ENCODE assay signal across 10 cellular contexts in genomic region chr3:48927928-48928327, GRCh38. TPM values are rescaled to one million over a fixed set of nuclear protein-coding genes. Genes with fewer than 3 reads are reported as not detected.
DNase-seq lines count a peak whose midpoint lies in the region; ATAC-seq and TF ChIP-seq lines count a peak whose summit lies in the region.
"Had no signal": no experiment of that assay in that cellular context is flagged by ENCODE, and none has a peak within 500 bp of the region (broad histone marks: within the 10 kb centered on the region; RNA-seq: fewer than 3 reads in every experiment).

No MANE protein-coding gene starts in this region.

- H3K9me3 Mint-ChIP-seq in activated T-cell treated with anti-CD3 and anti-CD28 coated beads, Interleukin-2, amount 50 U/mL, for 4 hours = no peaks in the 10 kb centered on the region
- no peaks in the 10 kb centered on the region for H3K9me3 Mint-ChIP-seq in activated T-helper 2 cell treated with anti-CD3 and anti-CD28 coated beads, Interferon-gamma antibody, Interleukin-2, Interleukin-4, amounts not matched to agents 10 μg/mL and 5 μg/mL and 100 μg/mL, durations not matched to agents 14 hours and 24 hours and 36 hours

- peaks cover 63% of the 10 kb centered on the region for H3K4me1 Mint-ChIP-seq in activated T-cell treated with anti-CD3 and anti-CD28 coated beads, Interleukin-2, amount 50 U/mL, for 4 hours (ENCODE audit: low read depth)
- H3K4me1 Mint-ChIP-seq in activated T-helper 2 cell treated with anti-CD3 and anti-CD28 coated beads, Interferon-gamma antibody, Interleukin-2, Interleukin-4, amounts not matched to agents 10 μg/mL and 5 μg/mL and 100 μg/mL, durations not matched to agents 14 hours and 24 hours and 36 hours (ENCODE audit: low read depth) = peaks cover 64% of the 10 kb centered on the region

- H3K4me2 ChIP-seq in osteoblast (ENCODE audit: insufficient read depth, low read length) = peak overlapping the region; percentile 5

- H3K27me3 Mint-ChIP-seq in activated T-cell treated with anti-CD3 and anti-CD28 coated beads, Interleukin-2, amount 50 U/mL, for 4 hours (ENCODE audit: low read depth) = no peaks in the 10 kb centered on the region
- no peaks in the 10 kb centered on the region for H3K27me3 Mint-ChIP-seq in activated T-helper 2 cell treated with anti-CD3 and anti-CD28 coated beads, Interferon-gamma antibody, Interleukin-2, Interleukin-4, amounts not matched to agents 10 μg/mL and 5 μg/mL and 100 μg/mL, durations not matched to agents 14 hours and 24 hours and 36 hours (ENCODE audit: low read depth)

- H3K79me2 ChIP-seq in osteoblast (ENCODE audit: insufficient read depth, low read length) = peaks cover 95% of the 10 kb centered on the region

- H3K4me3 ChIP-seq in osteoblast (ENCODE audit: insufficient read depth, low read length) = no peak overlapping the region
- H3K4me3 ChIP-seq: prostate gland had no signal

- DNase-seq in activated T-cell treated with anti-CD3 and anti-CD28 coated beads, Interleukin-2, amount 50 U/mL, for 4 hours = no peak
- no peak for DNase-seq in activated T-cell treated with anti-CD3 and anti-CD28 coated beads, Interleukin-2, amount 50 U/mL, for 1 hour
- peak; percentile 16 for DNase-seq in M059J (ENCODE audit: low read depth)
- DNase-seq in activated T-helper 2 cell treated with anti-CD3 and anti-CD28 coated beads, Interferon-gamma antibody, Interleukin-2, Interleukin-4, amounts not matched to agents 10 μg/mL and 5 μg/mL and 100 μg/mL, durations not matched to agents 14 hours and 24 hours and 36 hours (ENCODE audit: low spot score) = no peak
- no peak for DNase-seq in osteoblast (ENCODE audit: insufficient read length, low spot score, missing footprints)
- no peak for DNase-seq in NCI-H82 (lab: John Stamatoyannopoulos, UW)
- no peak for DNase-seq in stimulated activated CD4-positive, alpha-beta T cell treated with anti-CD3 and anti-CD28 coated beads, Interleukin-4, amount 100 ng/mL, for 4 hours
- DNase-seq in globus pallidus (ENCODE audit: low spot score) = no peak
- DNase-seq: NCI-H146 had no signal

- no peak overlapping the region for H2AFZ ChIP-seq in osteoblast (ENCODE audit: low read length)

- peaks cover 32% of the 10 kb centered on the region for H3K4me1 ChIP-seq in osteoblast (ENCODE audit: insufficient read depth, low read length)

- H3K27ac Mint-ChIP-seq in activated T-helper 2 cell treated with anti-CD3 and anti-CD28 coated beads, Interferon-gamma antibody, Interleukin-2, Interleukin-4, amounts not matched to agents 10 μg/mL and 5 μg/mL and 100 μg/mL, durations not matched to agents 14 hours and 24 hours and 36 hours = peak overlapping the region; percentile 86

- ATAC-seq in activated T-cell treated with anti-CD3 and anti-CD28 coated beads, Interleukin-2, amount 50 U/mL, for 4 hours = peak; percentile 62 to 74

- H3K36me3 ChIP-seq in osteoblast (ENCODE audit: insufficient read depth, low read length) = peaks cover 35% of the 10 kb centered on the region
- H3K36me3 ChIP-seq: prostate gland had no signal

- peak overlapping the region; percentile 6 for H3K4me3 Mint-ChIP-seq in activated T-cell treated with anti-CD3 and anti-CD28 coated beads, Interleukin-2, amount 50 U/mL, for 4 hours
- peak overlapping the region; percentile 51 for H3K4me3 Mint-ChIP-seq in activated T-helper 2 cell treated with anti-CD3 and anti-CD28 coated beads, Interferon-gamma antibody, Interleukin-2, Interleukin-4, amounts not matched to agents 10 μg/mL and 5 μg/mL and 100 μg/mL, durations not matched to agents 14 hours and 24 hours and 36 hours (ENCODE audit: low read depth)

- no peaks in the 10 kb centered on the region for H3K27me3 ChIP-seq in osteoblast (ENCODE audit: insufficient read depth, low read length)

- TF ChIP-seq CTCF in osteoblast (IDR thresholded peaks at IDR 0.05; ENCODE audit: extremely low read depth, low read depth, low read length) = no peak

- intact Hi-C loops in activated T-helper 2 cell treated with anti-CD3 and anti-CD28 coated beads, Interferon-gamma antibody, Interleukin-2, Interleukin-4, amounts not matched to agents 10 μg/mL and 5 μg/mL and 100 μg/mL, durations not matched to agents 14 hours and 24 hours and 36 hours (cut with micrococcal nuclease) = loop anchor here (1.0 to 2.0 kb wide), 2 partner anchors 10 to 17 kb away; partner anchors contain the start of gene ARIH2

- no peaks in the 10 kb centered on the region for H3K9me3 ChIP-seq in osteoblast (ENCODE audit: low read depth, low read length)
- H3K9me3 ChIP-seq: prostate gland had no signal

- H3K27ac ChIP-seq in osteoblast (ENCODE audit: low read depth, low read length) = peak overlapping the region; percentile 9
- H3K27ac ChIP-seq: prostate gland had no signal

- peaks cover 47% of the 10 kb centered on the region for H3K36me3 Mint-ChIP-seq in activated T-cell treated with anti-CD3 and anti-CD28 coated beads, Interleukin-2, amount 50 U/mL, for 4 hours (ENCODE audit: insufficient read depth)
- H3K36me3 Mint-ChIP-seq in activated T-helper 2 cell treated with anti-CD3 and anti-CD28 coated beads, Interferon-gamma antibody, Interleukin-2, Interleukin-4, amounts not matched to agents 10 μg/mL and 5 μg/mL and 100 μg/mL, durations not matched to agents 14 hours and 24 hours and 36 hours (ENCODE audit: low read depth) = peaks cover 76% of the 10 kb centered on the region

- H4K20me1 ChIP-seq in osteoblast (ENCODE audit: insufficient read depth, low read length) = peaks cover 50% of the 10 kb centered on the region

RNA-seq across cellular contexts. Expression of gene ARIH2, which starts 9.3 kb away (rescaled TPM):
- 100 to 1,000 TPM; 144 to 161 (median 146) TPM for total RNA-seq in activated T-cell treated with anti-CD3 and anti-CD28 coated beads, Interleukin-2, amount 50 U/mL, for 4 hours
- total RNA-seq in M059J (2014; rRNA removed; shearing (Covaris generic)) = 88.4 and 94.3 TPM in 2 replicates
- total RNA-seq in activated T-helper 2 cell treated with anti-CD3 and anti-CD28 coated beads, Interferon-gamma antibody, Interleukin-2, Interleukin-4, amounts not matched to agents 10 μg/mL and 5 μg/mL and 100 μg/mL, durations not matched to agents 14 hours and 24 hours and 36 hours = 156 and 163 TPM in 2 replicates
- 69.1 and 82.5 TPM in 2 replicates for total RNA-seq in osteoblast

RNA-seq across cellular contexts. Expression of gene SLC25A20, which starts 29.2 kb away (rescaled TPM):
- total RNA-seq in activated T-cell treated with anti-CD3 and anti-CD28 coated beads, Interleukin-2, amount 50 U/mL, for 4 hours = 10 to 100 TPM; 13.9 to 19.0 (median 17.5) TPM
- 14.5 and 28.2 TPM in 2 replicates for total RNA-seq in M059J (2014; rRNA removed; shearing (Covaris generic))
- 16.2 and 19.0 TPM in 2 replicates for total RNA-seq in activated T-helper 2 cell treated with anti-CD3 and anti-CD28 coated beads, Interferon-gamma antibody, Interleukin-2, Interleukin-4, amounts not matched to agents 10 μg/mL and 5 μg/mL and 100 μg/mL, durations not matched to agents 14 hours and 24 hours and 36 hours
- total RNA-seq in osteoblast = 11.2 and 11.9 TPM in 2 replicates
